Comparison of ENCODE assay signal across 9 cellular contexts in the genomic region with DNA sequence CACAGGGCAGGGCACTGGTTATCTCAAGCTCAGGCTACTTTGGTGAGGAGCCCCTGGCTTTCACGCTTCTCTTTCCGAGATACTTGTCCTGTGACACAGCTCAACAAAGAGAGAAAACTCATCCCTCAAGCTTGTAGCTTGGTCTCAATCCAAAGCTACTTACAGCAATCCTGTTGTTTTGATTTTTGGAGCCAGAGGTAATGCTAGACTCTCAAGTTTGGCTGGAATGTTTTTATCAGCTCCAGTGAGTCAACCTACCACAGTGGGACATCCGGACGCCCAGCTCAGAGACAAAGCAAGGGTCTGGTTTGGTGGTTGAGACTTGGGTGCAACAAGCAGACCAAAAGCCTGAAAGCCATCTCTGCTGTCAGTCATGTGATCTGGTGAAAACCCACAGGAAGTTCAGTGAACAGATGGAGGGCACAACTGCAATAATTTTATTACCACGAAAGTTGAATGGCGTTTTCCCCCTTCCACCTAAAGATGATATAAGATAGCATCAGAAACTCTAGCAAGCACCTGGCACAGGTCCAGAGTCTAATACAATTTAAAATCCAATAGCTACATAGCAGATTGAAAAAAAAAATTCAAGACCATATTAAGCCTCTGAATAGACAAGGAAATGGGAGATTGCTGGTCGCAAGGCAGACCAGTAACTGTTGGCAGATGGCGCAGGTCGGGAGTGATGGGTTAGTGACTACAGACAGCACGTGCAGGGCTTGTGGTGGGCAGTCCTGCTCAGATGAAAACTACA.
A peak's percentile ranks its signal among the peaks of the same experiment; 100 is the strongest.
DNase-seq lines count a peak whose midpoint lies in the region; ATAC-seq and TF ChIP-seq lines count a peak whose summit lies in the region.
"Had no signal": no experiment of that assay in that cellular context is flagged by ENCODE, and none has a peak within 500 bp of the region (broad histone marks: within the 10 kb centered on the region; RNA-seq: fewer than 3 reads in every experiment).

No MANE protein-coding gene starts in this region.

- H3K9me3 Mint-ChIP-seq in central memory CD8-positive, alpha-beta T cell: no peaks in the 10 kb centered on the region
- H3K9me3 Mint-ChIP-seq in endothelial cell (ENCODE audit: unreplicated experiment): no peaks in the 10 kb centered on the region

- H3K4me1 Mint-ChIP-seq in central memory CD8-positive, alpha-beta T cell: peaks cover 39% of the 10 kb centered on the region
- H3K4me1 Mint-ChIP-seq in endothelial cell (ENCODE audit: unreplicated experiment): peaks cover 12% of the 10 kb centered on the region

- H3K4me3 ChIP-seq in skin epidermis: no peak overlapping the region
- H3K4me3 ChIP-seq: adrenal gland had no signal

- DNase-seq in GM03348 (ENCODE audit: low spot score) (peak; percentile 87), NCI-H446 treated with DMSO at 0.1 percent for 48 hours (lab: John Stamatoyannopoulos, UW) (peak; percentile 37), endothelial cell (ENCODE audit: low spot score) (no peak), COLO668 (lab: John Stamatoyannopoulos, UW; ENCODE audit: unreplicated experiment) (no peak), RKO (ENCODE audit: low spot score) (no peak)
- DNase-seq in central memory CD8-positive, alpha-beta T cell (ENCODE audit: low spot score in 2 of 2): peak in 1 of 2 donors; percentile 39

- peak overlapping the region; percentile 63 for H3K4me3 Mint-ChIP-seq in central memory CD8-positive, alpha-beta T cell
- no peak overlapping the region for H3K4me3 Mint-ChIP-seq in endothelial cell (ENCODE audit: unreplicated experiment)

- H3K27ac ChIP-seq in skin epidermis: peak overlapping the region in 12 of 21 experiments; percentile 3 to 84 (median 40)
- H3K27ac ChIP-seq: adrenal gland had no signal

- peak overlapping the region; percentile 70 for H3K27ac Mint-ChIP-seq in central memory CD8-positive, alpha-beta T cell (ENCODE audit: low read depth)
- no peak overlapping the region for H3K27ac Mint-ChIP-seq in endothelial cell (ENCODE audit: unreplicated experiment)

- peaks cover 2% of the 10 kb centered on the region for H3K36me3 Mint-ChIP-seq in central memory CD8-positive, alpha-beta T cell (ENCODE audit: insufficient read depth)
- H3K36me3 Mint-ChIP-seq in endothelial cell (ENCODE audit: low read depth, unreplicated experiment): no peaks in the 10 kb centered on the region

- ATAC-seq in central memory CD8-positive, alpha-beta T cell (replicated peaks; ENCODE audit: extremely low read depth, poor library complexity, severe bottlenecking): peak; percentile 88
- ATAC-seq in HG02798 (IDR thresholded peaks at IDR 0.05; ENCODE audit: poor library complexity, unreplicated experiment): no peak

- no peak for TF ChIP-seq CTCF in endothelial cell (IDR thresholded peaks at IDR 0.05; ENCODE audit: unreplicated experiment)

- no peaks in the 10 kb centered on the region for H3K27me3 Mint-ChIP-seq in central memory CD8-positive, alpha-beta T cell
- peaks cover 3% of the 10 kb centered on the region for H3K27me3 Mint-ChIP-seq in endothelial cell (ENCODE audit: unreplicated experiment)

Comparison
In these comparisons a context has a peak if more than half of its experiments do, and no peak if none do; other contexts are left out.
1. DNase-seq: peak in GM03348 (single experiment) and NCI-H446 treated with DMSO at 0.1 percent for 48 hours (single experiment); none in endothelial cell (single experiment), COLO668 (single experiment) and RKO (single experiment).